In the genomic region with DNA sequence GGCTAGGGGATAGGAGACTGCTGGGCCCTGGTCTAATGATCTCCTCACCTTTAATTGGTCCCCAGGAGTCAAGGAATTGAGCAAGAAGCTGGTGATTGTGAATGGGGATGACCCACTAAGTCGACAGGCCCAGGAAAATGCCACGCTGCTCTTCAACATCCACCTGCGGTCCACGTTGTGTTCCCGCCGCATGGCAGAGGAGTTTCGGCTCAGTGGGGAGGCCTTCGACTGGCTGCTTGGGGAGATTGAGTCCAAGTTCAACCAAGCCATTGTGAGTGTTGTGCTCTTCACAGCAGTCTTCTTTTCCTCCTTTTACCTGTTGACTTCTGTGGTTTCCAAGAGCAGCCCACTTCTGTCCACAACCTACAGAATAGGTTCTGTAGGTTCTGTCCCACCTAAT, we compare ENCODE assay signal across 24 cellular contexts. TPM values are rescaled to one million over a fixed set of nuclear protein-coding genes. Genes with fewer than 3 reads are reported as not detected.
DNase-seq lines count a peak whose midpoint lies in the region; ATAC-seq, FAIRE-seq and TF ChIP-seq lines count a peak whose summit lies in the region.
"Had no signal": no experiment of that assay in that cellular context is flagged by ENCODE, and none has a peak within 500 bp of the region (broad histone marks: within the 10 kb centered on the region; RNA-seq: fewer than 3 reads in every experiment).

No MANE protein-coding gene starts in this region.

- no peak overlapping the region for H3K4me2 ChIP-seq in H1 (ENCODE audit: insufficient read depth in 1 of 2, low read depth in 2 of 2, low read length in 2 of 2)
- H3K4me2 ChIP-seq: PC-9 had no signal

- no peaks in the 10 kb centered on the region for H3K4me1 Mint-ChIP-seq in CD8-positive, alpha-beta T cell (ENCODE audit: low read depth)
- H3K4me1 Mint-ChIP-seq in T-helper 17 cell, result peaks cover 6% of the 10 kb centered on the region
- H3K4me1 Mint-ChIP-seq in stimulated activated naive B cell treated with anti-CD40 and anti-IgM and Interleukin-4, amounts not matched to agents 10 μg/mL and 1 μg/mL and 100 μg/mL, for 72 hours, result peaks cover 2 to 4% of the 10 kb centered on the region in 2 donors
- H3K4me1 Mint-ChIP-seq: CD8-positive, alpha-beta memory T cell had no signal

- peaks cover 72% of the 10 kb centered on the region for H3K36me3 ChIP-seq in CD8-positive, alpha-beta T cell (ENCODE audit: insufficient read depth, low read length)
- H3K36me3 ChIP-seq in H1 (ENCODE audit: control insufficient read depth in 2 of 4, insufficient read depth in 4 of 4, low read length in 3 of 4), result peaks cover 45 to 88% (median 71%) of the 10 kb centered on the region in 4 experiments

- H3K23me2 ChIP-seq in H1 (ENCODE audit: low read depth, low read length), result no peaks in the 10 kb centered on the region

- H3K27me3 ChIP-seq in CD8-positive, alpha-beta T cell (ENCODE audit: insufficient read depth, low read length), result no peaks in the 10 kb centered on the region
- H3K27me3 ChIP-seq in H1 (replicated peaks in 1 of 4; ENCODE audit: control insufficient read depth in 3 of 4, extremely low read depth in 1 of 4, insufficient read depth in 3 of 4, low read length in 3 of 4), result no peaks in the 10 kb centered on the region

- H3K18ac ChIP-seq in H1 (ENCODE audit: extremely low read depth, low read length), result no peak overlapping the region

- H2BK5ac ChIP-seq in H1 (ENCODE audit: low read depth, low read length), result no peak overlapping the region

- no peak for TF ChIP-seq EP300 in H1 (IDR thresholded peaks at IDR 0.05; ENCODE audit: borderline replicate concordance in 1 of 2, low read depth in 2 of 2, low read length in 2 of 2)

- H3K9me3 ChIP-seq in CD8-positive, alpha-beta T cell (ENCODE audit: low read length), result no peaks in the 10 kb centered on the region
- H3K9me3 ChIP-seq in T-helper 17 cell (ENCODE audit: control insufficient read depth, low read length, poor library complexity, severe bottlenecking) (no peaks in the 10 kb centered on the region), H1 (ENCODE audit: insufficient read depth in 2 of 2, low read depth in 1 of 2, low read length in 1 of 2) (no peaks in the 10 kb centered on the region; a peak in 1 of 4 replicates)

- H4K20me1 ChIP-seq in H1 (replicated peaks in 1 of 2; ENCODE audit: control insufficient read depth in 1 of 2, insufficient read depth in 2 of 2, low read length in 2 of 2), result peaks cover 4 to 13% of the 10 kb centered on the region in 2 experiments

- no peak for TF ChIP-seq RAD21 in H1 (IDR thresholded peaks at IDR 0.05 in 1 of 2, conservative IDR thresholded peaks at IDR 0.05 in 1 of 2; ENCODE audit: low read depth in 2 of 2, low read length in 2 of 2)

- H2AK5ac ChIP-seq in H1 (ENCODE audit: low read depth, low read length), result no peak overlapping the region

- no peak overlapping the region for H2BK20ac ChIP-seq in H1 (ENCODE audit: low read length)

- intact Hi-C loops in CD8-positive, alpha-beta T cell (cut with DNase I, micrococcal nuclease), result no loop called here

- H4K8ac ChIP-seq in H1 (ENCODE audit: extremely low read depth, insufficient read depth, low read length), result peak overlapping the region; percentile 68

- H3K4me3 Mint-ChIP-seq in CD8-positive, alpha-beta T cell, result no peak overlapping the region
- H3K4me3 Mint-ChIP-seq in T-helper 17 cell, result peak overlapping the region; percentile 28
- H3K4me3 Mint-ChIP-seq in stimulated activated naive B cell treated with anti-CD40 and anti-IgM and Interleukin-4, amounts not matched to agents 10 μg/mL and 1 μg/mL and 100 μg/mL, for 72 hours, result no peak overlapping the region
- H3K4me3 Mint-ChIP-seq: CD8-positive, alpha-beta memory T cell had no signal

- no peaks in the 10 kb centered on the region for H3K4me1 ChIP-seq in CD8-positive, alpha-beta T cell (ENCODE audit: insufficient read depth, low read length)
- H3K4me1 ChIP-seq in H1 (replicated peaks in 1 of 4; ENCODE audit: control insufficient read depth in 3 of 4, insufficient read depth in 4 of 4, low read length in 3 of 4), result no peaks in the 10 kb centered on the region

- H3K27ac Mint-ChIP-seq in CD8-positive, alpha-beta T cell, result peak overlapping the region; percentile 13
- no peak overlapping the region for H3K27ac Mint-ChIP-seq in T-helper 17 cell
- H3K27ac Mint-ChIP-seq in stimulated activated naive B cell treated with anti-CD40 and anti-IgM and Interleukin-4, amounts not matched to agents 10 μg/mL and 1 μg/mL and 100 μg/mL, for 72 hours, result peak overlapping the region; percentile 63

- H3K27me3 Mint-ChIP-seq in CD8-positive, alpha-beta T cell (ENCODE audit: low read depth), result no peaks in the 10 kb centered on the region
- no peaks in the 10 kb centered on the region for H3K27me3 Mint-ChIP-seq in T-helper 17 cell
- no peaks in the 10 kb centered on the region for H3K27me3 Mint-ChIP-seq in stimulated activated naive B cell treated with anti-CD40 and anti-IgM and Interleukin-4, amounts not matched to agents 10 μg/mL and 1 μg/mL and 100 μg/mL, for 72 hours

- no peak overlapping the region for H2BK120ac ChIP-seq in H1 (replicated peaks; ENCODE audit: low read depth, low read length)

- H3K4me3 ChIP-seq in CD8-positive, alpha-beta T cell (ENCODE audit: low read depth, low read length), result no peak overlapping the region
- no peak overlapping the region for H3K4me3 ChIP-seq in H1 (ENCODE audit: extremely low read depth in 1 of 4, insufficient read depth in 2 of 4, low read depth in 3 of 4, low read length in 4 of 4)
- H3K4me3 ChIP-seq: PC-9 had no signal

- ATAC-seq in CD8-positive, alpha-beta T cell, result no peak
- ATAC-seq in T-helper 17 cell, result no peak
- no peak for ATAC-seq in stimulated activated naive B cell treated with anti-CD40 and anti-IgM and Interleukin-4, amounts not matched to agents 10 μg/mL and 1 μg/mL and 100 μg/mL, for 72 hours (replicated peaks)

- no peak overlapping the region for H4K5ac ChIP-seq in H1 (ENCODE audit: insufficient read length, low read depth, low read length)

- no peaks in the 10 kb centered on the region for H3K9me3 Mint-ChIP-seq in CD8-positive, alpha-beta T cell
- H3K9me3 Mint-ChIP-seq in stimulated activated naive B cell treated with anti-CD40 and anti-IgM and Interleukin-4, amounts not matched to agents 10 μg/mL and 1 μg/mL and 100 μg/mL, for 72 hours, result no peaks in the 10 kb centered on the region
- H3K9me3 Mint-ChIP-seq: CD8-positive, alpha-beta memory T cell had no signal

- H2BK12ac ChIP-seq in H1 (ENCODE audit: low read depth, low read length), result no peak overlapping the region

- no peak overlapping the region for H3K9ac ChIP-seq in H1 (replicated peaks in 1 of 4; ENCODE audit: extremely low read depth in 1 of 4, low read depth in 3 of 4, low read length in 3 of 4)

- POLR2A ChIA-PET in CD8-positive, alpha-beta T cell (lab: Charles Lee), result no interaction called here
- POLR2A ChIA-PET in H1 (lab: Charles Lee; ENCODE audit: partially characterized antibody), result interaction anchor here (0.7 to 4.4 kb wide), 6 partner anchors 11 to 148 kb away, joined by 3 to 18 read pairs (median 3); a partner anchor contains a TSS

- no peaks in the 10 kb centered on the region for H3K79me2 ChIP-seq in H1 (ENCODE audit: control insufficient read depth in 1 of 2, insufficient read depth in 2 of 2, low read length in 2 of 2)

- no peak overlapping the region for H3K4ac ChIP-seq in H1 (replicated peaks; ENCODE audit: insufficient read length, low read depth, low read length)

- no peak for DNase-seq in CD8-positive, alpha-beta T cell
- no peak for DNase-seq in T-helper 17 cell
- DNase-seq in H1 (ENCODE audit: low read depth in 1 of 2, low spot score in 2 of 2), result no peak
- DNase-seq in stimulated activated naive B cell treated with anti-CD40 and anti-IgM and Interleukin-4, amounts not matched to agents 10 μg/mL and 1 μg/mL and 100 μg/mL, for 72 hours, result no peak
- no peak for DNase-seq in hypothalamus (lab: John Stamatoyannopoulos, UW)
- no peak for DNase-seq in stimulated activated CD4-positive, alpha-beta T cell treated with anti-CD3 and anti-CD28 coated beads, Interleukin-15, amount 100 ng/mL, for 24 hours
- DNase-seq in hippocampal formation (lab: John Stamatoyannopoulos, UW), result no peak
- DNase-seq: CD8-positive, alpha-beta memory T cell; DMS79 treated with DMSO at 0.1 percent for 48 hours; GF-D8; NCI-H1092; NCI-H1417 treated with DMSO at 0.1 percent for 48 hours; NCI-H1694 treated with DMSO at 0.1 percent for 48 hours; NCI-H2081; NCI-H2227 treated with DMSO at 0.1 percent for 48 hours; NCI-H526 treated with DMSO at 0.1 percent for 48 hours; PC-9; RPMI8226 had no signal

- H3K27ac ChIP-seq in CD8-positive, alpha-beta T cell (ENCODE audit: low read depth, low read length), result no peak overlapping the region
- no peak overlapping the region for H3K27ac ChIP-seq in H1 (ENCODE audit: low read depth, low read length)
- H3K27ac ChIP-seq: C4-2B, PC-9 had no signal

- H2BK15ac ChIP-seq in H1 (ENCODE audit: low read length), result no peak overlapping the region

- TF ChIP-seq CTCF in CD8-positive, alpha-beta T cell (IDR thresholded peaks at IDR 0.05), result no peak
- TF ChIP-seq CTCF in H1 (IDR thresholded peaks at IDR 0.05; ENCODE audit: control extremely low read depth in 1 of 3, insufficient read depth in 1 of 3, low read depth in 1 of 3, low read length in 3 of 3), result no peak

- CTCF ChIA-PET in CD8-positive, alpha-beta T cell (lab: Charles Lee), result interaction anchor here (0.9 to 5.5 kb wide), 6 partner anchors 11 to 147 kb away, joined by 4 to 17 read pairs (median 6); a partner anchor contains a TSS
- CTCF ChIA-PET in H1 (lab: Charles Lee; ENCODE audit: partially characterized antibody), result interaction anchor here (0.6 to 7.0 kb wide), 11 partner anchors 12 to 676 kb away, joined by 3 to 82 read pairs (median 4); a partner anchor contains a TSS

- H2AFZ ChIP-seq in H1 (ENCODE audit: low read length), result no peak overlapping the region
- H2AFZ ChIP-seq: PC-9 had no signal

- WGBS in H1 (ENCODE audit: extremely low coverage in 1 of 2, insufficient coverage in 1 of 2, insufficient read length in 1 of 2, insufficient replicate concordance in 2 of 2, low coverage in 1 of 2, low lambda C conversion rate in 2 of 2, missing lambda C conversion rate in 1 of 2), 2 experiments, result 95% methylated on average over 8 of the region's 8 CpGs; no CpG with 5 or more reads in 1 of the 2 experiments

- no peak overlapping the region for H3K23ac ChIP-seq in H1 (ENCODE audit: insufficient read length)

- FAIRE-seq in H1 (lab: Jason Lieb, UNC), result no peak

- H3K79me1 ChIP-seq in H1 (ENCODE audit: low read depth, low read length), result no peaks in the 10 kb centered on the region

- no peak overlapping the region for H4K91ac ChIP-seq in H1 (replicated peaks; ENCODE audit: insufficient read length, low read length)

- H3K56ac ChIP-seq in H1 (replicated peaks; ENCODE audit: insufficient read length, low read depth, low read length), result no peak overlapping the region

- H3K14ac ChIP-seq in H1 (ENCODE audit: insufficient read length), result no peak overlapping the region

- H3K36me3 Mint-ChIP-seq in CD8-positive, alpha-beta T cell, result peaks cover 86% of the 10 kb centered on the region
- H3K36me3 Mint-ChIP-seq in T-helper 17 cell (ENCODE audit: low read depth), result peaks cover 12% of the 10 kb centered on the region
- peaks cover 50 to 67% of the 10 kb centered on the region in 2 donors for H3K36me3 Mint-ChIP-seq in stimulated activated naive B cell treated with anti-CD40 and anti-IgM and Interleukin-4, amounts not matched to agents 10 μg/mL and 1 μg/mL and 100 μg/mL, for 72 hours

- TF ChIP-seq POLR2A in H1 (IDR thresholded peaks at IDR 0.05; ENCODE audit: control extremely low read depth in 1 of 2, low read depth in 2 of 2, low read length in 2 of 2), result no peak

RNA-seq across cellular contexts. Expression of a gene that starts 19.4 kb away (rescaled TPM):
- total RNA-seq in CD8-positive, alpha-beta T cell, result 100 to 1,000 TPM; 508 to 546 TPM
- 100 to 1,000 TPM; 553 to 572 TPM for total RNA-seq in T-helper 17 cell
- total RNA-seq in H1 (2021; fragmentation: NEBNext Ultra II Directional; extraction: Animal tissue kit (Norgen Biotek cat#: 25700)), result 150 and 157 TPM in 2 replicates
- polyA plus RNA-seq in H1 (2011; rRNA removed), result 26.8 and 62.7 TPM in 2 replicates
- 24.4 TPM for polyA plus RNA-seq in H1 (2011; cell fraction: cytosol; rRNA removed)
- 150 TPM for polyA plus RNA-seq in H1 (2011; cell fraction: nucleus; rRNA removed)
- 95.6 to 139 TPM (median 127 TPM) in 4 replicates for polyA plus RNA-seq in H1 (2012, experiment 1 of 2)
- 88.5 TPM for polyA plus RNA-seq in H1 (2012, experiment 2 of 2)
- polyA plus RNA-seq in H1 (2013, experiment 1 of 2), result 66.3 TPM
- polyA plus RNA-seq in H1 (2013, experiment 2 of 2), result 55.6 TPM
- 175 and 246 TPM in 2 replicates for polyA minus RNA-seq in H1 (2011; rRNA and poly(A)+ RNA removed)
- 142 TPM for polyA minus RNA-seq in H1 (2011; cell fraction: cytosol; rRNA and poly(A)+ RNA removed)
- polyA minus RNA-seq in H1 (2011; cell fraction: nucleus; rRNA and poly(A)+ RNA removed), result 162 TPM

RNA-seq across cellular contexts. Expression of a gene that starts 22.3 kb away (rescaled TPM):
- not detected for total RNA-seq in CD8-positive, alpha-beta T cell
- total RNA-seq in T-helper 17 cell, result not detected
- not detected in 2 replicates for total RNA-seq in H1 (2021; fragmentation: NEBNext Ultra II Directional; extraction: Animal tissue kit (Norgen Biotek cat#: 25700))
- 0.05 TPM in 1 of 2 replicates, not detected in the other for polyA plus RNA-seq in H1 (2011; rRNA removed)
- 0.04 TPM for polyA plus RNA-seq in H1 (2011; cell fraction: cytosol; rRNA removed)
- polyA plus RNA-seq in H1 (2011; cell fraction: nucleus; rRNA removed), result not detected
- 0.20 TPM in 1 of 4 replicates, not detected in the others for polyA plus RNA-seq in H1 (2012, experiment 1 of 2)
- polyA plus RNA-seq in H1 (2012, experiment 2 of 2), result not detected
- 0.04 TPM for polyA plus RNA-seq in H1 (2013, experiment 1 of 2)
- polyA plus RNA-seq in H1 (2013, experiment 2 of 2), result 0.02 TPM
- polyA minus RNA-seq in H1 (2011; rRNA and poly(A)+ RNA removed), result 0.10 TPM in 1 of 2 replicates, not detected in the other
- polyA minus RNA-seq in H1 (2011; cell fraction: cytosol; rRNA and poly(A)+ RNA removed), result not detected
- polyA minus RNA-seq in H1 (2011; cell fraction: nucleus; rRNA and poly(A)+ RNA removed), result not detected
- total RNA-seq: A673; CD8-positive, alpha-beta memory T cell; H7; NCI-H460; PC-9; SK-MEL-5 had no signal

RNA-seq across cellular contexts. Expression of a gene that starts 24.1 kb away (rescaled TPM):
- total RNA-seq in CD8-positive, alpha-beta T cell, result 10 to 100 TPM; 61.6 to 62.7 TPM
- 10 to 100 TPM; 44.9 to 49.5 TPM for total RNA-seq in T-helper 17 cell
- total RNA-seq in H1 (2021; fragmentation: NEBNext Ultra II Directional; extraction: Animal tissue kit (Norgen Biotek cat#: 25700)), result 10.1 and 11.2 TPM in 2 replicates
- polyA plus RNA-seq in H1 (2011; rRNA removed), result 5.9 and 8.1 TPM in 2 replicates
- 6.7 TPM for polyA plus RNA-seq in H1 (2011; cell fraction: cytosol; rRNA removed)
- 14.6 TPM for polyA plus RNA-seq in H1 (2011; cell fraction: nucleus; rRNA removed)
- polyA plus RNA-seq in H1 (2012, experiment 1 of 2), result 7.9 to 9.4 TPM (median 8.4 TPM) in 4 replicates
- 7.3 TPM for polyA plus RNA-seq in H1 (2012, experiment 2 of 2)
- 8.8 TPM for polyA plus RNA-seq in H1 (2013, experiment 1 of 2)
- 8.7 TPM for polyA plus RNA-seq in H1 (2013, experiment 2 of 2)
- polyA minus RNA-seq in H1 (2011; rRNA and poly(A)+ RNA removed), result 6.6 and 8.9 TPM in 2 replicates
- 6.3 TPM for polyA minus RNA-seq in H1 (2011; cell fraction: cytosol; rRNA and poly(A)+ RNA removed)
- polyA minus RNA-seq in H1 (2011; cell fraction: nucleus; rRNA and poly(A)+ RNA removed), result 11.0 TPM

RNA-seq across cellular contexts. Expression of a gene that starts 45.3 kb away (rescaled TPM):
- total RNA-seq in CD8-positive, alpha-beta T cell, result 10 to 100 TPM; 11.3 to 13.1 TPM
- 10 to 100 TPM; 41.7 to 49.2 TPM for total RNA-seq in T-helper 17 cell
- 5.5 and 7.2 TPM in 2 replicates for total RNA-seq in H1 (2021; fragmentation: NEBNext Ultra II Directional; extraction: Animal tissue kit (Norgen Biotek cat#: 25700))
- polyA plus RNA-seq in H1 (2011; rRNA removed), result 9.6 and 15.8 TPM in 2 replicates
- 9.6 TPM for polyA plus RNA-seq in H1 (2011; cell fraction: cytosol; rRNA removed)
- 7.6 TPM for polyA plus RNA-seq in H1 (2011; cell fraction: nucleus; rRNA removed)
- polyA plus RNA-seq in H1 (2012, experiment 1 of 2), result 4.4 to 8.2 TPM (median 6.9 TPM) in 4 replicates
- polyA plus RNA-seq in H1 (2012, experiment 2 of 2), result 7.5 TPM
- 7.2 TPM for polyA plus RNA-seq in H1 (2013, experiment 1 of 2)
- polyA plus RNA-seq in H1 (2013, experiment 2 of 2), result 8.3 TPM
- polyA minus RNA-seq in H1 (2011; rRNA and poly(A)+ RNA removed), result 0.56 and 2.6 TPM in 2 replicates
- 0.95 TPM for polyA minus RNA-seq in H1 (2011; cell fraction: cytosol; rRNA and poly(A)+ RNA removed)
- 0.60 TPM for polyA minus RNA-seq in H1 (2011; cell fraction: nucleus; rRNA and poly(A)+ RNA removed)
- total RNA-seq: HT-29 had no signal

RNA-seq across cellular contexts. Expression of a gene that starts 55.0 kb away (rescaled TPM):
- 1 to 10 TPM in 1 of 2 experiments, under 1 TPM in 1; 0.64 to 1.1 TPM for total RNA-seq in CD8-positive, alpha-beta T cell
- total RNA-seq in T-helper 17 cell, result 1 to 10 TPM; 2.9 to 3.1 TPM
- 2.1 and 2.3 TPM in 2 replicates for total RNA-seq in H1 (2021; fragmentation: NEBNext Ultra II Directional; extraction: Animal tissue kit (Norgen Biotek cat#: 25700))
- 2.6 and 3.1 TPM in 2 replicates for polyA plus RNA-seq in H1 (2011; rRNA removed)
- polyA plus RNA-seq in H1 (2011; cell fraction: cytosol; rRNA removed), result 0.83 TPM
- polyA plus RNA-seq in H1 (2011; cell fraction: nucleus; rRNA removed), result 5.0 TPM
- polyA plus RNA-seq in H1 (2012, experiment 1 of 2), result 3.3 to 6.2 TPM (median 4.6 TPM) in 4 replicates
- 3.3 TPM for polyA plus RNA-seq in H1 (2012, experiment 2 of 2)
- 1.9 TPM for polyA plus RNA-seq in H1 (2013, experiment 1 of 2)
- polyA plus RNA-seq in H1 (2013, experiment 2 of 2), result 1.9 TPM
- polyA minus RNA-seq in H1 (2011; rRNA and poly(A)+ RNA removed), result 1.0 and 2.7 TPM in 2 replicates
- not detected for polyA minus RNA-seq in H1 (2011; cell fraction: cytosol; rRNA and poly(A)+ RNA removed)
- polyA minus RNA-seq in H1 (2011; cell fraction: nucleus; rRNA and poly(A)+ RNA removed), result 1.5 TPM
- polyA plus RNA-seq: CD8-positive, alpha-beta memory T cell had no signal
